23 cellular contexts compared by ENCODE assay signal in the genomic region with DNA sequence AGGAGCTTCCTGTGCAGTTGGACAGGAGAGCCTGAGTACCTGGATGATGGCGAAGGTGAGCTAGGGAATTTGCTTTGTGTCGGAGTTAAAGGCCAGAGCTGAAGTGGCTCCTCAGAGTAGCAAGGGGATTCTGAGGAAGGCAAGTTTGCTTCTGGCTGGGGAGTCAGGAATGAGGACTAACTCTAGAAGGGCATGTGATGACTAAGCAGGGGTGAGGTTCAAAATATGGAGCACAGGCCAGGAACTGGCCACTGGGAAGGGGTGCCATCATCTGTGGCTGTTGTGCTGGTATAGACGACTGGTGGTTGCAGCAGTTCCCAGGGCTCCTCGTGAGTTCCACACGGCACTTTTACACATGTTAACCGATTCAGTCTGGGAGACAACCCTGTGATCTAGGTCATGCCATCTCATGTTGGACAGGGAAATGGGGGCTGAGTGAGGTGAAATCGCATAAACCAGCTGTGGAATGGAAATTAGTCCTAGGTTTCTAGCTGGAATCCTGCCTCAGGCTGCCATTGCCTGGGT.
"Had no signal": no experiment of that assay in that cellular context is flagged by ENCODE, and none has a peak within 500 bp of the region (broad histone marks: within the 10 kb centered on the region; RNA-seq: fewer than 3 reads in every experiment).

No MANE protein-coding gene starts in this region.

- H3K9me3 ChIP-seq: SJSA1, thyroid gland had no signal

- H3K27ac ChIP-seq: cardiac muscle cell, SJSA1, thyroid gland, WERI-Rb-1 had no signal

- H3K27ac Mint-ChIP-seq: activated CD8-positive, alpha-beta memory T cell treated with anti-CD3 and anti-CD28 coated beads, Interleukin-2, amount 10 ng/mL, durations not matched to agents 7 days and 5 days; activated naive CD8-positive, alpha-beta T cell treated with anti-CD3 and anti-CD28 coated beads for 36 hours; activated T-helper 17 cell treated with anti-CD3 and anti-CD28 coated beads, Interleukin-2, amount 50 U/mL, for 72 hours had no signal

- DNase-seq: activated CD4-positive, alpha-beta T cell treated with anti-CD3 and anti-CD28 coated beads for 1 hour; activated CD4-positive, alpha-beta T cell treated with anti-CD3 and anti-CD28 coated beads, Interleukin-2, amount 50 U/mL, for 48 hours; activated CD8-positive, alpha-beta memory T cell treated with anti-CD3 and anti-CD28 coated beads, Interleukin-2, amount 10 ng/mL, durations not matched to agents 7 days and 5 days; activated naive CD4-positive, alpha-beta T cell; activated naive CD8-positive, alpha-beta T cell treated with anti-CD3 and anti-CD28 coated beads for 36 hours; amniotic stem cell; endodermal cell; hypothalamus; kidney; left ventricle myocardium inferior; naive thymus-derived CD8-positive, alpha-beta T cell; posterior cingulate gyrus; retina; stimulated activated CD4-positive, alpha-beta T cell treated with anti-CD3 and anti-CD28 coated beads, Interleukin-12 subunit alpha, Interleukin-12 subunit beta, amount 100 ng/mL, for 4 hours; stimulated activated CD4-positive, alpha-beta T cell treated with anti-CD3 and anti-CD28 coated beads, Interleukin-1b, Interleukin-23, amount 100 ng/mL, for 48 hours; stimulated activated CD8-positive, alpha-beta memory T cell treated with anti-CD3 and anti-CD28 coated beads, Interleukin-4, amount 100 ng/mL, for 48 hours; stimulated activated naive CD4-positive, alpha-beta T cell; thyroid gland; WERI-Rb-1 had no signal

- H3K27me3 ChIP-seq: cardiac muscle cell, SJSA1, thyroid gland had no signal

- H3K4me1 ChIP-seq: SJSA1, thyroid gland had no signal

- H3K9me3 Mint-ChIP-seq: activated naive CD8-positive, alpha-beta T cell treated with anti-CD3 and anti-CD28 coated beads for 36 hours; activated T-helper 17 cell treated with anti-CD3 and anti-CD28 coated beads, Interleukin-2, amount 50 U/mL, for 72 hours had no signal

- H3K27me3 Mint-ChIP-seq: activated CD8-positive, alpha-beta memory T cell treated with anti-CD3 and anti-CD28 coated beads, Interleukin-2, amount 10 ng/mL, durations not matched to agents 7 days and 5 days; activated naive CD8-positive, alpha-beta T cell treated with anti-CD3 and anti-CD28 coated beads for 36 hours; activated T-helper 17 cell treated with anti-CD3 and anti-CD28 coated beads, Interleukin-2, amount 50 U/mL, for 72 hours; naive thymus-derived CD8-positive, alpha-beta T cell had no signal

- H3K36me3 ChIP-seq: cardiac muscle cell, thyroid gland, WERI-Rb-1 had no signal

- FAIRE-seq: frontal cortex, kidney had no signal

- H3K4me1 Mint-ChIP-seq: activated CD8-positive, alpha-beta memory T cell treated with anti-CD3 and anti-CD28 coated beads, Interleukin-2, amount 10 ng/mL, durations not matched to agents 7 days and 5 days had no signal

- ATAC-seq: activated CD8-positive, alpha-beta memory T cell treated with anti-CD3 and anti-CD28 coated beads, Interleukin-2, amount 10 ng/mL, durations not matched to agents 7 days and 5 days; activated T-helper 17 cell treated with anti-CD3 and anti-CD28 coated beads, Interleukin-2, amount 50 U/mL, for 72 hours; naive thymus-derived CD8-positive, alpha-beta T cell had no signal

- H3K4me3 Mint-ChIP-seq: activated CD8-positive, alpha-beta memory T cell treated with anti-CD3 and anti-CD28 coated beads, Interleukin-2, amount 10 ng/mL, durations not matched to agents 7 days and 5 days; activated naive CD8-positive, alpha-beta T cell treated with anti-CD3 and anti-CD28 coated beads for 36 hours; activated T-helper 17 cell treated with anti-CD3 and anti-CD28 coated beads, Interleukin-2, amount 50 U/mL, for 72 hours; endodermal cell; naive thymus-derived CD8-positive, alpha-beta T cell had no signal

- H3K4me3 ChIP-seq: cardiac muscle cell, left ventricle myocardium inferior, SJSA1, thyroid gland had no signal
